ENCODE assay signal across 26 cellular contexts in the genomic region with DNA sequence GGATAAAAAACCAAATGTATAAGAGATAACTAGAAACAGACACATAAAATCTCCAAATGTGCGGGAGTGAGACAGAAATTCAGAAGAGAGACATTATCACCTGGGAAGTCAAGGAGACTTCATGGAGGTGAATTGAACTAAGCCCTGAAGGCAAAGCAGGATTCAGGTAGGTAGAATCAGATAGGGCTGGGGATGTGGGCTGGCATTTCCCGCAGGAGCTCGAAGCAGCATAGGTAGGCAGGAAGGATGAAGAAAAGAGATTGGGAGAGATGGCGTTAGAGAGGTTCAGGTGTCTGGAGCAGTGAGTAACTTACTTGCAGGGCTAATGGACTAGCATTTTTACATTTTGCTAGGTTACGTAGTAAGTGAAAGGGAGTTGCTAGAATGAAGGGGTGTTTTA.
"Had no signal": no experiment of that assay in that cellular context is flagged by ENCODE, and none has a peak within 500 bp of the region (broad histone marks: within the 10 kb centered on the region; RNA-seq: fewer than 3 reads in every experiment).

No MANE protein-coding gene starts in this region.

- H3K9me3 Mint-ChIP-seq: effector memory CD8-positive, alpha-beta T cell had no signal

- H3K27me3 ChIP-seq: colonic mucosa, gastrocnemius medialis, left lung had no signal

- H3K36me3 ChIP-seq: colonic mucosa, esophagus squamous epithelium, gastrocnemius medialis, heart right ventricle, left lung, lower lobe of right lung had no signal

- H3K4me3 ChIP-seq: colonic mucosa, esophagus squamous epithelium, gastrocnemius medialis, heart right ventricle, left lung, lower lobe of right lung had no signal

- H3K27ac Mint-ChIP-seq: dendritic cell treated with granulocyte-macrophage colony-stimulating factor and Interleukin-4, amounts not matched to agents 40 ng/mL and 50 ng/mL, for 4 days; effector memory CD8-positive, alpha-beta T cell; endodermal cell; memory B cell had no signal

- H3K9me3 ChIP-seq: colonic mucosa, gastrocnemius medialis had no signal

- DNase-seq: colonic mucosa; cortex of kidney; effector CD8-positive, alpha-beta T cell; effector memory CD8-positive, alpha-beta T cell; endodermal cell; erythroblast; esophagus squamous epithelium; foreskin fibroblast; foreskin melanocyte; gastrocnemius medialis; glutamatergic neuron; head of caudate nucleus; heart right ventricle; hippocampal formation; kidney; kidney glomerular epithelial cell; left colon; left lung; left ventricle myocardium superior; lower lobe of right lung; mesendoderm; midbrain had no signal

- H3K4me1 ChIP-seq: colonic mucosa, esophagus squamous epithelium, gastrocnemius medialis, heart right ventricle, left lung, lower lobe of right lung had no signal

- H3K4me3 Mint-ChIP-seq: dendritic cell treated with granulocyte-macrophage colony-stimulating factor and Interleukin-4, amounts not matched to agents 40 ng/mL and 50 ng/mL, for 4 days; effector memory CD8-positive, alpha-beta T cell; endodermal cell; memory B cell had no signal

- H3K27ac ChIP-seq: colonic mucosa, epithelial cell of prostate, esophagus squamous epithelium, gastrocnemius medialis, heart right ventricle, left lung, lower lobe of right lung had no signal

- H3K27me3 Mint-ChIP-seq: memory B cell had no signal

- ATAC-seq: effector memory CD8-positive, alpha-beta T cell; esophagus mucosa; gastrocnemius medialis; heart right ventricle; left colon; left lung; left ventricle myocardium superior; lower lobe of right lung had no signal

- H3K4me1 Mint-ChIP-seq: endodermal cell, memory B cell had no signal
